In genomic region chr6:31652925-31653724, GRCh38 we compare ENCODE assay signal across 8 cellular contexts. TPM values are rescaled to one million over a fixed set of nuclear protein-coding genes. Genes with fewer than 3 reads are reported as not detected.
A peak's percentile ranks its signal among the peaks of the same experiment; 100 is the strongest.
DNase-seq lines count a peak whose midpoint lies in the region; ATAC-seq, FAIRE-seq and TF ChIP-seq lines count a peak whose summit lies in the region.

No MANE protein-coding gene starts in this region.

- H3K36me3 ChIP-seq in BE2C, result peaks cover 22% of the 10 kb centered on the region

- no peaks in the 10 kb centered on the region for H3K9me3 ChIP-seq in BE2C

- peak; percentile 90 for DNase-seq in BE2C
- DNase-seq in NCI-H69 (lab: John Stamatoyannopoulos, UW), result peak; percentile 99
- DNase-seq in germinal center (ENCODE audit: low spot score), result peak; percentile 90
- DNase-seq in nucleus accumbens (lab: John Stamatoyannopoulos, UW), result peak in 37 of 56 donors; percentile 60 to 97 (median 89)
- DNase-seq in urothelium cell line (ENCODE audit: low spot score), result peak; percentile 90

- no peak for TF ChIP-seq CTCF in BE2C (IDR thresholded peaks at IDR 0.05; ENCODE audit: low read depth, low read length)

- no peak for FAIRE-seq in urothelium cell line (lab: Jason Lieb, UNC)

- H3K36me3 Mint-ChIP-seq in activated T-helper 17 cell treated with anti-CD3 and anti-CD28 coated beads, Interleukin-2, amount 50 U/mL, for 72 hours (ENCODE audit: low read depth), result peaks cover 77% of the 10 kb centered on the region

- peak overlapping the region; percentile 84 for H3K4me3 ChIP-seq in BE2C (ENCODE audit: low read depth, low read length)

- H3K4me1 ChIP-seq in BE2C, result no peaks in the 10 kb centered on the region

- peak overlapping the region; percentile 99 for H3K27ac Mint-ChIP-seq in activated T-helper 17 cell treated with anti-CD3 and anti-CD28 coated beads, Interleukin-2, amount 50 U/mL, for 72 hours

- peak overlapping the region; percentile 98 for H3K4me3 Mint-ChIP-seq in activated T-helper 17 cell treated with anti-CD3 and anti-CD28 coated beads, Interleukin-2, amount 50 U/mL, for 72 hours

- ATAC-seq in GM18519 (IDR thresholded peaks at IDR 0.05; ENCODE audit: low FRiP score, unreplicated experiment) (peak; percentile 36), HG02970 (IDR thresholded peaks at IDR 0.05; ENCODE audit: low FRiP score, unreplicated experiment) (peak; percentile 59)
- ATAC-seq in activated T-helper 17 cell treated with anti-CD3 and anti-CD28 coated beads, Interleukin-2, amount 50 U/mL, for 72 hours (replicated peaks), result peak; percentile 65

- H3K27me3 ChIP-seq in BE2C, result no peaks in the 10 kb centered on the region

- no peaks in the 10 kb centered on the region for H3K9me3 Mint-ChIP-seq in activated T-helper 17 cell treated with anti-CD3 and anti-CD28 coated beads, Interleukin-2, amount 50 U/mL, for 72 hours

- peaks cover 26% of the 10 kb centered on the region for H3K4me1 Mint-ChIP-seq in activated T-helper 17 cell treated with anti-CD3 and anti-CD28 coated beads, Interleukin-2, amount 50 U/mL, for 72 hours

- H3K27me3 Mint-ChIP-seq in activated T-helper 17 cell treated with anti-CD3 and anti-CD28 coated beads, Interleukin-2, amount 50 U/mL, for 72 hours, result no peaks in the 10 kb centered on the region

RNA-seq across cellular contexts. Expression of gene BAG6, which starts 0.7 kb away (rescaled TPM):
- 472 TPM for polyA plus RNA-seq in BE2C (2012; ENCODE audit: insufficient read depth, insufficient read length, low read depth)
- total RNA-seq in activated T-helper 17 cell treated with anti-CD3 and anti-CD28 coated beads, Interleukin-2, amount 50 U/mL, for 72 hours, result 100 to 1,000 TPM; 298 to 383 TPM

RNA-seq across cellular contexts. Expression of gene APOM, which starts 2.6 kb away (rescaled TPM):
- polyA plus RNA-seq in BE2C (2012; ENCODE audit: insufficient read depth, insufficient read length, low read depth), result 4.7 TPM
- total RNA-seq in activated T-helper 17 cell treated with anti-CD3 and anti-CD28 coated beads, Interleukin-2, amount 50 U/mL, for 72 hours, result 1 to 10 TPM in 1 of 2 donors, under 1 TPM in 1; 0.76 to 1.3 TPM

RNA-seq across cellular contexts. Expression of gene C6orf47, which starts 7.5 kb away (rescaled TPM):
- polyA plus RNA-seq in BE2C (2012; ENCODE audit: insufficient read depth, insufficient read length, low read depth), result 11.7 TPM
- 10 to 100 TPM; 16.2 to 21.0 TPM for total RNA-seq in activated T-helper 17 cell treated with anti-CD3 and anti-CD28 coated beads, Interleukin-2, amount 50 U/mL, for 72 hours

RNA-seq across cellular contexts. Expression of gene GPANK1, which starts 11.7 kb away (rescaled TPM):
- 90.5 TPM for polyA plus RNA-seq in BE2C (2012; ENCODE audit: insufficient read depth, insufficient read length, low read depth)
- 10 to 100 TPM; 30.1 to 39.0 TPM for total RNA-seq in activated T-helper 17 cell treated with anti-CD3 and anti-CD28 coated beads, Interleukin-2, amount 50 U/mL, for 72 hours

RNA-seq across cellular contexts. Expression of gene CSNK2B, which starts 12.8 kb away (rescaled TPM):
- polyA plus RNA-seq in BE2C (2012; ENCODE audit: insufficient read depth, insufficient read length, low read depth), result 388 TPM
- total RNA-seq in activated T-helper 17 cell treated with anti-CD3 and anti-CD28 coated beads, Interleukin-2, amount 50 U/mL, for 72 hours, result 100 to 1,000 TPM; 204 to 245 TPM

Comparison
In these comparisons a context has a peak if more than half of its experiments do, and no peak if none do; other contexts are left out.
1. Peak in every context shown above with its lines: DNase-seq, ATAC-seq and H3K4me3 ChIP-seq.